In the genomic region with DNA sequence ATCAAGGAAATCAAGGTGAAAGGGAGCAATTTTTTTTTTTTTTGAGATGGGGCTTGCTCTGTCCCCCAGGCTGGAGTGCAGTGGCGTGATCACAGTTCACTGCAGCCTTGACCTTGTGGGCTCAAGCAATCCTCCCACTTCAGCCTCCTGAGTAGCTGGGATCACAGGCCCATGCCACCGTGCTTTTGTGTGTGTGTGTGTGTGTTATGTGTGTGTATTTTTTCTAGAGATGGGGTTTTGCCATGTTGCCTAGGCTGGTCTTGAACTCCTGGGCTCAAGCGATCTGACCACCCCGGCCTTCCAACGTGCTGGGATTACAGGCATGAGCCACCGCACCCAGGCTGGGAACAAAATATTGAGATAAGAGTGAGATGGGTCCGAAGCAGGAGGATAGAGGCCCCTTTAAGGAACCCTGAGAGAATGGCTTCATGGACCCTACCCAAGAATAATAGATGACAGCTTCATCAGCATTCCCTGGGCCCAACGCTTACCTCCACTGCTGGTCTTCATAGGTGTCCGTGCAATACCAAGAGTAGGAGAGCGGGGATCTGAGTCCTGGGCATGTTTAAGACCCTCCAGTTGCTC, we compare ENCODE assay signal across 7 cellular contexts. TPM values are rescaled to one million over a fixed set of nuclear protein-coding genes. Genes with fewer than 3 reads are reported as not detected.
DNase-seq lines count a peak whose midpoint lies in the region; ATAC-seq, FAIRE-seq and TF ChIP-seq lines count a peak whose summit lies in the region.
"Had no signal": no experiment of that assay in that cellular context is flagged by ENCODE, and none has a peak within 500 bp of the region (broad histone marks: within the 10 kb centered on the region; RNA-seq: fewer than 3 reads in every experiment).

No MANE protein-coding gene starts in this region.

- H3K36me3 Mint-ChIP-seq in GM23338 (ENCODE audit: low read depth) (peaks cover 49% of the 10 kb centered on the region), WTC11 (peaks cover 37% of the 10 kb centered on the region)

- H3K27me3 Mint-ChIP-seq in GM23338 (ENCODE audit: insufficient read depth, low read depth, poor library complexity) = peaks cover 31% of the 10 kb centered on the region
- no peaks in the 10 kb centered on the region for H3K27me3 Mint-ChIP-seq in WTC11 (ENCODE audit: low read depth)

- H2AFZ ChIP-seq in GM23338 = no peak overlapping the region

- DNase-seq in GM23338 (ENCODE audit: low spot score) (no peak), WTC11 (ENCODE audit: low spot score) (no peak), H54 (ENCODE audit: insufficient read length, low spot score) (no peak), tibial artery (no peak)
- DNase-seq in stimulated activated naive CD4-positive, alpha-beta T cell treated with Interleukin-2 at 50 U/mL for 16 hours (lab: John Stamatoyannopoulos, UW) = no peak
- DNase-seq: stimulated activated naive CD4-positive, alpha-beta T cell had no signal

- H3K27ac Mint-ChIP-seq in GM23338 = 0 out of 2 replicates have a peak overlapping the region, but pooled peaks have one; percentile 21
- peak overlapping the region; percentile 20; the same call in 1 of the 2 replicates for H3K27ac Mint-ChIP-seq in WTC11

- H3K4me1 Mint-ChIP-seq in GM23338 = peaks cover 15% of the 10 kb centered on the region
- H3K4me1 Mint-ChIP-seq in WTC11 = peaks cover 19% of the 10 kb centered on the region

- H3K9ac ChIP-seq in mucosa of rectum (ENCODE audit: low read depth in 1 of 2, low read length in 2 of 2) = no peak overlapping the region

- peak overlapping the region; percentile 95 for H3K4me3 Mint-ChIP-seq in GM23338
- peak overlapping the region; percentile 95 for H3K4me3 Mint-ChIP-seq in WTC11

- POLR2A ChIA-PET in WTC11 (lab: Charles Lee) = interaction anchor here (1.4 to 2.5 kb wide), 2 partner anchors 17 to 97 kb away, joined by 6 to 15 read pairs; partner anchors contain the start of gene MLF2

- peaks cover 4% of the 10 kb centered on the region; the same call in 1 of the 2 replicates for H4K20me1 ChIP-seq in GM23338 (replicated peaks; ENCODE audit: insufficient read depth)

- no peaks in the 10 kb centered on the region for H3K9me2 ChIP-seq in GM23338 (ENCODE audit: insufficient read depth)

- intact Hi-C loops in tibial artery (cut with DNase I; ENCODE audit: low total_unique reads) = loop anchor here (5.0 kb wide), 1 partner anchor 238 kb away; no protein-coding TSS in a partner anchor

- H3K4me1 ChIP-seq in GM23338 (ENCODE audit: insufficient read depth) (peaks cover 19% of the 10 kb centered on the region), mucosa of rectum (ENCODE audit: control insufficient read depth in 2 of 2, insufficient read depth in 2 of 2, low read length in 2 of 2) (peaks cover 13 to 18% of the 10 kb centered on the region in 2 donors), tibial artery (peaks cover 0 to 30% (median 22%) of the 10 kb centered on the region in 4 donors)

- H3K79me2 ChIP-seq in GM23338 (replicated peaks; ENCODE audit: insufficient read depth) = peaks cover 36% of the 10 kb centered on the region

- CTCF ChIA-PET in WTC11 (lab: Charles Lee) = interaction anchor here (3.8 to 6.0 kb wide), 2 partner anchors 15 to 20 kb away, joined by 54 to 181 read pairs; partner anchors contain the start of genes SPSB2 and TPI1

- H3K9me3 ChIP-seq in mucosa of rectum (ENCODE audit: control insufficient read depth in 2 of 2, low read length in 2 of 2) (no peaks in the 10 kb centered on the region), tibial artery (no peaks in the 10 kb centered on the region)

- FAIRE-seq in H54 (lab: Jason Lieb, UNC) = no peak

- H3K36me3 ChIP-seq in GM23338 (ENCODE audit: insufficient read depth) (peaks cover 21% of the 10 kb centered on the region), mucosa of rectum (ENCODE audit: control insufficient read depth in 2 of 2, insufficient read depth in 2 of 2, low read length in 2 of 2) (peaks cover 8 to 9% of the 10 kb centered on the region in 2 donors), tibial artery (peaks cover 2 to 39% (median 21%) of the 10 kb centered on the region in 3 donors)

- H3K4me3 ChIP-seq in GM23338 (peak overlapping the region; percentile 80), mucosa of rectum (ENCODE audit: low read length in 2 of 2) (peak overlapping the region; percentile 99 to 100), tibial artery (no peak overlapping the region)

- H3K9me3 Mint-ChIP-seq in GM23338 (no peaks in the 10 kb centered on the region), WTC11 (no peaks in the 10 kb centered on the region)

- TF ChIP-seq CTCF in GM23338 (conservative IDR thresholded peaks at IDR 0.05; ENCODE audit: low read depth in 2 of 2) (no peak), WTC11 (IDR thresholded peaks at IDR 0.05) (no peak), tibial artery (IDR thresholded peaks at IDR 0.05) (no peak)

- H3K27ac ChIP-seq in GM23338 (ENCODE audit: low read depth) = no peak overlapping the region
- H3K27ac ChIP-seq in mucosa of rectum (ENCODE audit: low read depth in 2 of 2, low read length in 2 of 2) = no peak overlapping the region
- no peak overlapping the region for H3K27ac ChIP-seq in tibial artery

- H3K27me3 ChIP-seq in GM23338 (ENCODE audit: insufficient read depth) (no peaks in the 10 kb centered on the region), mucosa of rectum (ENCODE audit: control insufficient read depth in 2 of 2, insufficient read depth in 2 of 2, low read length in 2 of 2) (no peaks in the 10 kb centered on the region), tibial artery (no peaks in the 10 kb centered on the region)

- H3F3A ChIP-seq in GM23338 (replicated peaks; ENCODE audit: low read depth) = peaks cover 14% of the 10 kb centered on the region; the same call in 1 of the 2 replicates

- no peak for TF ChIP-seq POLR2A in H54 (IDR thresholded peaks at IDR 0.05; ENCODE audit: low read depth, low read length)

- peak overlapping the region; percentile 78 for H3K4me2 ChIP-seq in GM23338

- ATAC-seq in GM23338 (no peak), WTC11 (no peak)

TF ChIP-seq in GM23338, 12 proteins besides CTCF, POLR2A, EP300 and RAD21 (continues in another document):
- TF ChIP-seq EZH2phosphoT487 (IDR thresholded peaks at IDR 0.05; ENCODE audit: unreplicated experiment) (no peak), CREB1 (CRISPR knock-in tag; IDR thresholded peaks at IDR 0.05; ENCODE audit: low read depth) (no peak), JUNB (IDR thresholded peaks at IDR 0.05; ENCODE audit: unreplicated experiment) (no peak), EZH2 (IDR thresholded peaks at IDR 0.05; ENCODE audit: low read depth, unreplicated experiment) (no peak), ZNF331 (CRISPR knock-in tag; IDR thresholded peaks at IDR 0.05; ENCODE audit: low read depth) (no peak), POLR2AphosphoS5 (IDR thresholded peaks at IDR 0.05; ENCODE audit: low read depth) (no peak)

TF ChIP-seq in WTC11, 78 proteins besides CTCF, POLR2A, EP300 and RAD21 (continues in another document):
- TF ChIP-seq ZNF425 (CRISPR knock-in tag; conservative IDR thresholded peaks at IDR 0.05) (no peak), MYBL2 (CRISPR knock-in tag; IDR thresholded peaks at IDR 0.05) (no peak), ZBTB43 (CRISPR knock-in tag; IDR thresholded peaks at IDR 0.05) (no peak), PRRX2 (CRISPR knock-in tag; IDR thresholded peaks at IDR 0.05) (no peak)

RNA-seq across cellular contexts. Expression of gene CDCA3, which starts 1.0 kb away (rescaled TPM):
- 37.2 and 47.4 TPM in 2 replicates for total RNA-seq in GM23338 (2014; rRNA removed; shearing (Covaris generic))
- polyA plus RNA-seq in GM23338 (2016; fragmentation: Nextera tagmentation; extraction: Ambion mirVana) = 75.6 and 79.2 TPM in 2 replicates
- total RNA-seq in WTC11 (2021) = 47.1 to 61.8 TPM (median 49.1 TPM) in 3 replicates

RNA-seq across cellular contexts. Expression of gene USP5, which starts 1.9 kb away (rescaled TPM):
- total RNA-seq in GM23338 (2014; rRNA removed; shearing (Covaris generic)) = 97.2 and 109 TPM in 2 replicates
- polyA plus RNA-seq in GM23338 (2016; fragmentation: Nextera tagmentation; extraction: Ambion mirVana) = 35.0 and 35.1 TPM in 2 replicates
- total RNA-seq in WTC11 (2021) = 141 to 158 TPM (median 149 TPM) in 3 replicates

RNA-seq across cellular contexts. Expression of gene GNB3, which starts 9.3 kb away (rescaled TPM):
- 3.3 and 8.2 TPM in 2 replicates for total RNA-seq in GM23338 (2014; rRNA removed; shearing (Covaris generic))
- 3.6 and 5.4 TPM in 2 replicates for polyA plus RNA-seq in GM23338 (2016; fragmentation: Nextera tagmentation; extraction: Ambion mirVana)
- total RNA-seq in WTC11 (2021) = 14.0 to 16.5 TPM (median 14.3 TPM) in 3 replicates

RNA-seq across cellular contexts. Expression of gene TPI1, which starts 17.3 kb away (rescaled TPM):
- total RNA-seq in GM23338 (2014; rRNA removed; shearing (Covaris generic)) = 731 and 822 TPM in 2 replicates
- 737 and 748 TPM in 2 replicates for polyA plus RNA-seq in GM23338 (2016; fragmentation: Nextera tagmentation; extraction: Ambion mirVana)
- total RNA-seq in WTC11 (2021) = 1,045 to 1,242 TPM (median 1,195 TPM) in 3 replicates

RNA-seq across cellular contexts. Expression of gene P3H3, which starts 21.9 kb away (rescaled TPM):
- 38.2 and 39.2 TPM in 2 replicates for total RNA-seq in GM23338 (2014; rRNA removed; shearing (Covaris generic))
- 15.8 and 16.4 TPM in 2 replicates for polyA plus RNA-seq in GM23338 (2016; fragmentation: Nextera tagmentation; extraction: Ambion mirVana)
- 49.9 to 55.7 TPM (median 50.7 TPM) in 3 replicates for total RNA-seq in WTC11 (2021)

Comparison
In these comparisons a context has a peak if more than half of its experiments do, and no peak if none do; other contexts are left out.
1. H3K4me3 ChIP-seq: peak in GM23338 (single experiment) and mucosa of rectum (2 of 2); none in tibial artery (0 of 2).